ENCODE assay signal across 8 cellular contexts in genomic region chr1:42936309-42937078, GRCh38. TPM values are rescaled to one million over a fixed set of nuclear protein-coding genes. Genes with fewer than 3 reads are reported as not detected.
DNase-seq lines count a peak whose midpoint lies in the region; ATAC-seq and TF ChIP-seq lines count a peak whose summit lies in the region.

No MANE protein-coding gene starts in this region.

- H3K4me3 Mint-ChIP-seq in naive thymus-derived CD8-positive, alpha-beta T cell: peak overlapping the region in 7 of 10 donors; percentile 41 to 70 (median 59)

- no peaks in the 10 kb centered on the region for H3K27me3 Mint-ChIP-seq in naive thymus-derived CD8-positive, alpha-beta T cell

- peaks cover 28% of the 10 kb centered on the region for H3K36me3 ChIP-seq in brain microvascular endothelial cell (replicated peaks)

- in situ Hi-C loops in brain microvascular endothelial cell (cut with HindIII; ENCODE audit: low pct_ligation_motif_present, low sequenced_read_pairs): no loop called here

- POLR2A ChIA-PET in naive thymus-derived CD8-positive, alpha-beta T cell (lab: Charles Lee): interaction anchor here (1.2 to 3.9 kb wide), 4 partner anchors 8 to 16 kb away, joined by 4 to 25 read pairs (median 10); no protein-coding TSS in a partner anchor

- peak overlapping the region; percentile 88 to 99 (median 92) for H3K27ac Mint-ChIP-seq in naive thymus-derived CD8-positive, alpha-beta T cell

- peak overlapping the region; percentile 30 for H3K27ac ChIP-seq in brain microvascular endothelial cell

- ATAC-seq in naive thymus-derived CD8-positive, alpha-beta T cell: no peak
- no peak for ATAC-seq in GM21367 (IDR thresholded peaks at IDR 0.05; ENCODE audit: unreplicated experiment)

- TF ChIP-seq CTCF in brain microvascular endothelial cell (IDR thresholded peaks at IDR 0.05; ENCODE audit: low read depth, low read length, missing control alignments): no peak

- peak; percentile 88 for DNase-seq in ELR (ENCODE audit: low read depth)
- DNase-seq in OCI-M1 (lab: John Stamatoyannopoulos, UW): peak; percentile 69
- no peak for DNase-seq in brain microvascular endothelial cell
- no peak for DNase-seq in naive thymus-derived CD8-positive, alpha-beta T cell
- DNase-seq in amniotic stem cell (lab: John Stamatoyannopoulos, UW): no peak
- no peak for DNase-seq in amygdala (lab: John Stamatoyannopoulos, UW)
- no peak for DNase-seq in GM19238 (ENCODE audit: insufficient read length, low spot score)

- no peaks in the 10 kb centered on the region for H3K9me3 Mint-ChIP-seq in naive thymus-derived CD8-positive, alpha-beta T cell

- H3K36me3 Mint-ChIP-seq in naive thymus-derived CD8-positive, alpha-beta T cell: peaks cover 6 to 51% (median 9%) of the 10 kb centered on the region in 3 donors

- no peak overlapping the region for H3K4me3 ChIP-seq in brain microvascular endothelial cell (ENCODE audit: low read depth, low read length)

- H3K27me3 ChIP-seq in brain microvascular endothelial cell (replicated peaks): no peaks in the 10 kb centered on the region

- peaks cover 68 to 99% (median 98%) of the 10 kb centered on the region in 4 donors for H3K4me1 Mint-ChIP-seq in naive thymus-derived CD8-positive, alpha-beta T cell

RNA-seq across cellular contexts. Expression of gene SLC2A1, which starts 22.2 kb away (rescaled TPM):
- 10 to 100 TPM; 57.2 to 57.3 TPM for total RNA-seq in naive thymus-derived CD8-positive, alpha-beta T cell
- 10 to 100 TPM; 17.7 to 22.8 (median 22.0) TPM for polyA plus RNA-seq in naive thymus-derived CD8-positive, alpha-beta T cell

Comparison
In these comparisons a context has a peak if more than half of its experiments do, and no peak if none do; other contexts are left out.
1. DNase-seq: peak in ELR (single experiment) and OCI-M1 (single experiment); none in brain microvascular endothelial cell (single experiment), naive thymus-derived CD8-positive, alpha-beta T cell (0 of 10), amniotic stem cell (single experiment), amygdala (0 of 56) and GM19238 (single experiment).